8 cellular contexts compared by ENCODE assay signal in the genomic region with DNA sequence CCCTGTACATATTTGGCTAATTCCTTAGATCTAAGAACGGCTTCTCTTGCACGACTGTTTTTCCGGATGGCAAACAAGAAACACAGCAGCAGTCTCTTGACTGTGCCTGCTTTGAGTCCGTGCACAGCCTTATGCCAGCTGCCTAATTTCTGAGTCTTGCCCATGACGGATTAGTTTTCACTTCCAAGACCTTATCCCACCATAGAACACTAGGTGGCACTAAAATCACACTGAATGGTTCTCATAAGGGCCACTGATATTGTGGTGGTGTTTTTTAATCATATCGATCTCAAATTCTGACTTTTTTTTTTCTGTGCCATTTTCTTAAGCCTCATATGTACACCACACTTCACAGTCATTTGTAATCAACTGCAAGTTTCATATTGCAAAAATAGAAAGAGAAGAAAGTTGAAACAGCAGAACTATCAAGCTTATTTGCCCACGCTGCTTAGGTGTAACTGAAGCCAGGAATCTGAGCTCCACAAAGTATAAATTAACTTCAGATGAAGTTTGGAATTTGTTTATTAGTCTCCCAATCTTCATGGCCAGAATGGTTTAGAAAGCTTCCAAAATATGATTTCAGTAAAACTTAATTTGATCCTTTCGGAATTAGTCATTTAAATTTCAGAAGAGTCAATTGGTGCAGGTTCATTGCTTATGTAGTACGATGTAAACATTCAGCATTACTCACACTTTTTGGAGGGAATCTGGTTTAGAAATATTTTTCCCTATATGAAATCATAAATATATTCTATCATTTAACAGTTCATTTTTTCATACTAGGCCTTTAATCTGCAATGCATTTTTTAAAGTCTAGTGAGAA. TPM values are rescaled to one million over a fixed set of nuclear protein-coding genes. Genes with fewer than 3 reads are reported as not detected.
DNase-seq lines count a peak whose midpoint lies in the region; ATAC-seq and TF ChIP-seq lines count a peak whose summit lies in the region.

No MANE protein-coding gene starts in this region.

- peak; percentile 40 for DNase-seq in DMS79 (lab: John Stamatoyannopoulos, UW)
- peak; percentile 10 for DNase-seq in NCI-H2107 (lab: John Stamatoyannopoulos, UW)
- DNase-seq in activated T-cell treated with anti-CD3 and anti-CD28 coated beads, Interleukin-2, amount 50 U/mL, for 48 hours = peak; percentile 17
- DNase-seq in heart left ventricle = no peak
- DNase-seq in progenitor cell of endocrine pancreas (ENCODE audit: low spot score, unreplicated experiment) = peak; percentile 27
- no peak for DNase-seq in NK-92 (lab: John Stamatoyannopoulos, UW; ENCODE audit: unreplicated experiment)

- no peak overlapping the region for H3K27ac ChIP-seq in heart left ventricle

- H3K27ac Mint-ChIP-seq in progenitor cell of endocrine pancreas = no peak overlapping the region

- H3K4me1 Mint-ChIP-seq in progenitor cell of endocrine pancreas (ENCODE audit: low read depth) = peaks cover 11% of the 10 kb centered on the region

- H3K27me3 Mint-ChIP-seq in progenitor cell of endocrine pancreas = no peaks in the 10 kb centered on the region

- ATAC-seq in GM19025 (IDR thresholded peaks at IDR 0.05; ENCODE audit: low read depth, unreplicated experiment) = peak; percentile 74
- ATAC-seq in HG03095 (IDR thresholded peaks at IDR 0.05; ENCODE audit: unreplicated experiment) = peak; percentile 94
- ATAC-seq in heart left ventricle = peak; percentile 51 to 87 (median 74)

- no peaks in the 10 kb centered on the region for H3K36me3 ChIP-seq in heart left ventricle

- TF ChIP-seq CTCF in heart left ventricle (IDR thresholded peaks at IDR 0.05) = peak; percentile 63 to 82 (median 73)
- peak; percentile 91 for TF ChIP-seq CTCF in progenitor cell of endocrine pancreas (IDR thresholded peaks at IDR 0.05; ENCODE audit: unreplicated experiment)

- peaks cover 0 to 3% (median 0%) of the 10 kb centered on the region in 9 donors for H3K27me3 ChIP-seq in heart left ventricle

- intact Hi-C loops in heart left ventricle (cut with DNase I) = loop anchor here in 7 of 10 donors (5.0 to 10.0 kb wide), 5 partner anchors 673 to 1585 kb away; no protein-coding TSS in a partner anchor

- no peak overlapping the region for H3K4me3 ChIP-seq in heart left ventricle

- H3K4me3 Mint-ChIP-seq in progenitor cell of endocrine pancreas (ENCODE audit: low read depth) = no peak overlapping the region

- peaks cover 0 to 5% (median 0%) of the 10 kb centered on the region in 12 donors for H3K4me1 ChIP-seq in heart left ventricle

- H3K9me3 Mint-ChIP-seq in progenitor cell of endocrine pancreas (ENCODE audit: low read depth) = peaks cover 8% of the 10 kb centered on the region

- TF ChIP-seq POLR2A in heart left ventricle (IDR thresholded peaks at IDR 0.05) = no peak

- no peaks in the 10 kb centered on the region for H3K9me3 ChIP-seq in heart left ventricle

- 29 to 31% (median 30%) methylated on average over 9 of the region's 9 CpGs for WGBS in heart left ventricle, 4 donors

- H3K36me3 Mint-ChIP-seq in progenitor cell of endocrine pancreas (ENCODE audit: insufficient read depth) = peaks cover 6% of the 10 kb centered on the region

RNA-seq across cellular contexts. Expression of a gene that starts 45.5 kb away (rescaled TPM):
- total RNA-seq in heart left ventricle = 10 to 100 TPM in 8 of 9 donors, 1 to 10 TPM in 1; 9.0 to 46.3 (median 14.4) TPM
- 1 to 10 TPM; 2.6 to 7.9 TPM for polyA plus RNA-seq in heart left ventricle
- total RNA-seq in progenitor cell of endocrine pancreas = 3.3 and 4.5 TPM in 2 replicates

Comparison
In these comparisons a context has a peak if more than half of its experiments do, and no peak if none do; other contexts are left out.
1. DNase-seq: peak in DMS79 (single experiment), NCI-H2107 (single experiment), activated T-cell treated with anti-CD3 and anti-CD28 coated beads, Interleukin-2, amount 50 U/mL, for 48 hours (2 of 2) and progenitor cell of endocrine pancreas (single experiment); none in heart left ventricle (0 of 5) and NK-92 (single experiment).
2. Peak in every context shown above with its lines, with median percentiles within 50 percentile points of each other: ATAC-seq.